Comparison of ENCODE assay signal across 22 cellular contexts in the genomic region with DNA sequence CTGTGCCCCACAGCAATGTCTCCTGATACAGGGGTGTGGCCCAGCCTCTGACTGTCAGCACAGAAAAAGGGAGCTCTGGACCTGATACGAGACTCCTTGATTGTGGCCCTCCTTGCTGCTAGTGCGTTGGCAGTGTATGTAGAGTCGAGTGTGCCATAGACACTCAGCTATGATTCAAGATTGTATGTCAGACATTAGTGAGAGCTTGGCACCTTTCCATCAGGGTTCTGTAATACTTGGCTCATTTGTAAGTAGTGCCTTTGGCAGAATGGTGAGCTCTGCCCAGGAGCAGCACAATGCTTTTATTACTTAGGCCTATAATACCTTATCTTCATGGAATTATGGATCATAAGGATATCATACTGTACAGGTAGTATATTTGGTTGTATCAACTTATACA.
DNase-seq lines count a peak whose midpoint lies in the region; ATAC-seq, FAIRE-seq and TF ChIP-seq lines count a peak whose summit lies in the region.
"Had no signal": no experiment of that assay in that cellular context is flagged by ENCODE, and none has a peak within 500 bp of the region (broad histone marks: within the 10 kb centered on the region; RNA-seq: fewer than 3 reads in every experiment).

No MANE protein-coding gene starts in this region.

- peaks cover 3% of the 10 kb centered on the region in 2 donors for H3K9me3 Mint-ChIP-seq in activated T-cell treated with anti-CD3 and anti-CD28 coated beads, Interleukin-2, amount 50 U/mL, for 72 hours

- POLR2A ChIA-PET in HEK293T (lab: Yijun Ruan, JAX): no interaction called here

- FAIRE-seq in RCC 7860 (lab: Jason Lieb, UNC): no peak
- FAIRE-seq: colon, GM12891, H54 had no signal

- no peak overlapping the region for H3K27ac Mint-ChIP-seq in activated T-cell treated with anti-CD3 and anti-CD28 coated beads, Interleukin-2, amount 50 U/mL, for 72 hours
- H3K27ac Mint-ChIP-seq: activated naive CD4-positive, alpha-beta T cell treated with anti-CD3 and anti-CD28 coated beads, Interleukin-2, amount 50 U/mL, for 24 hours; natural killer cell treated with Interleukin-12 subunit alpha and Interleukin-12 subunit beta and Interleukin-15 and Interleukin-18, amount 100 ng/mL, for 72 hours had no signal

- peaks cover 2% of the 10 kb centered on the region for H3K27me3 ChIP-seq in foreskin keratinocyte
- H3K27me3 ChIP-seq: testis had no signal

- H3K27me3 Mint-ChIP-seq in activated T-cell treated with anti-CD3 and anti-CD28 coated beads, Interleukin-2, amount 50 U/mL, for 72 hours (ENCODE audit: low read depth): peaks cover 31% of the 10 kb centered on the region

- TF ChIP-seq CTCF in foreskin keratinocyte (conservative IDR thresholded peaks at IDR 0.05): no peak

- no peaks in the 10 kb centered on the region for H3K36me3 Mint-ChIP-seq in activated T-cell treated with anti-CD3 and anti-CD28 coated beads, Interleukin-2, amount 50 U/mL, for 72 hours (ENCODE audit: insufficient read depth in 2 of 2)
- H3K36me3 Mint-ChIP-seq: activated naive CD4-positive, alpha-beta T cell treated with anti-CD3 and anti-CD28 coated beads, Interleukin-2, amount 50 U/mL, for 24 hours; natural killer cell treated with Interleukin-12 subunit alpha and Interleukin-12 subunit beta and Interleukin-15 and Interleukin-18, amount 100 ng/mL, for 72 hours had no signal

- CTCF ChIA-PET in HEK293T (lab: Yijun Ruan, JAX): no interaction called here

- no peak overlapping the region for H3K4me3 Mint-ChIP-seq in activated T-cell treated with anti-CD3 and anti-CD28 coated beads, Interleukin-2, amount 50 U/mL, for 72 hours
- H3K4me3 Mint-ChIP-seq: activated naive CD4-positive, alpha-beta T cell treated with anti-CD3 and anti-CD28 coated beads, Interleukin-2, amount 50 U/mL, for 24 hours; natural killer cell treated with Interleukin-12 subunit alpha and Interleukin-12 subunit beta and Interleukin-15 and Interleukin-18, amount 100 ng/mL, for 72 hours had no signal

- H3K4me1 ChIP-seq in foreskin keratinocyte: no peaks in the 10 kb centered on the region
- H3K4me1 ChIP-seq: parathyroid adenoma, testis had no signal

- no peaks in the 10 kb centered on the region for H3K4me1 Mint-ChIP-seq in activated T-cell treated with anti-CD3 and anti-CD28 coated beads, Interleukin-2, amount 50 U/mL, for 72 hours (ENCODE audit: low read depth)
- H3K4me1 Mint-ChIP-seq: activated naive CD4-positive, alpha-beta T cell treated with anti-CD3 and anti-CD28 coated beads, Interleukin-2, amount 50 U/mL, for 24 hours had no signal

- H3K27ac ChIP-seq in foreskin keratinocyte: no peak overlapping the region
- H3K27ac ChIP-seq: parathyroid adenoma, testis had no signal

- DNase-seq in Daoy (ENCODE audit: low read depth): peak; percentile 48
- peak; percentile 83 for DNase-seq in NCI-H1105 treated with DMSO at 0.1 percent for 48 hours (lab: John Stamatoyannopoulos, UW)
- DNase-seq in RCC 7860 (ENCODE audit: low spot score): peak; percentile 22
- peak; percentile 35 to 81 for DNase-seq in foreskin keratinocyte
- no peak for DNase-seq in activated T-cell treated with anti-CD3 and anti-CD28 coated beads, Interleukin-2, amount 50 U/mL, for 72 hours
- no peak for DNase-seq in HEK293T (ENCODE audit: extremely low spot score)
- DNase-seq in NCI-H1048 (lab: John Stamatoyannopoulos, UW): no peak
- DNase-seq: Kasumi-1, left cardiac atrium, midbrain, NCI-H524 treated with DMSO at 0.1 percent for 48 hours, SW 1271, testis had no signal

- peak; percentile 67 for ATAC-seq in foreskin keratinocyte
- ATAC-seq in activated T-cell treated with anti-CD3 and anti-CD28 coated beads, Interleukin-2, amount 50 U/mL, for 72 hours (replicated peaks in 1 of 2): no peak
- no peak for ATAC-seq in HG03354 (IDR thresholded peaks at IDR 0.05; ENCODE audit: poor library complexity, severe bottlenecking, unreplicated experiment)
- ATAC-seq: natural killer cell treated with Interleukin-12 subunit alpha and Interleukin-12 subunit beta and Interleukin-15 and Interleukin-18, amount 100 ng/mL, for 72 hours; Right ventricle myocardium inferior; sciatic nerve had no signal

TF ChIP-seq in HEK293T, 16 proteins besides CTCF, POLR2A, EP300 and RAD21:
- TF ChIP-seq, protein P1, sequence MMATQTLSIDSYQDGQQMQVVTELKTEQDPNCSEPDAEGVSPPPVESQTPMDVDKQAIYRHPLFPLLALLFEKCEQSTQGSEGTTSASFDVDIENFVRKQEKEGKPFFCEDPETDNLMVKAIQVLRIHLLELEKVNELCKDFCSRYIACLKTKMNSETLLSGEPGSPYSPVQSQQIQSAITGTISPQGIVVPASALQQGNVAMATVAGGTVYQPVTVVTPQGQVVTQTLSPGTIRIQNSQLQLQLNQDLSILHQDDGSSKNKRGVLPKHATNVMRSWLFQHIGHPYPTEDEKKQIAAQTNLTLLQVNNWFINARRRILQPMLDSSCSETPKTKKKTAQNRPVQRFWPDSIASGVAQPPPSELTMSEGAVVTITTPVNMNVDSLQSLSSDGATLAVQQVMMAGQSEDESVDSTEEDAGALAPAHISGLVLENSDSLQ (IDR thresholded peaks at IDR 0.05): no peak

Comparison
In these comparisons a context has a peak if more than half of its experiments do, and no peak if none do; other contexts are left out.
1. DNase-seq: peak in Daoy (single experiment), NCI-H1105 treated with DMSO at 0.1 percent for 48 hours (single experiment), RCC 7860 (single experiment) and foreskin keratinocyte (2 of 2); none in activated T-cell treated with anti-CD3 and anti-CD28 coated beads, Interleukin-2, amount 50 U/mL, for 72 hours (0 of 2), HEK293T (single experiment) and NCI-H1048 (single experiment).